ENCODE assay signal across 1 cellular context in the genomic region with DNA sequence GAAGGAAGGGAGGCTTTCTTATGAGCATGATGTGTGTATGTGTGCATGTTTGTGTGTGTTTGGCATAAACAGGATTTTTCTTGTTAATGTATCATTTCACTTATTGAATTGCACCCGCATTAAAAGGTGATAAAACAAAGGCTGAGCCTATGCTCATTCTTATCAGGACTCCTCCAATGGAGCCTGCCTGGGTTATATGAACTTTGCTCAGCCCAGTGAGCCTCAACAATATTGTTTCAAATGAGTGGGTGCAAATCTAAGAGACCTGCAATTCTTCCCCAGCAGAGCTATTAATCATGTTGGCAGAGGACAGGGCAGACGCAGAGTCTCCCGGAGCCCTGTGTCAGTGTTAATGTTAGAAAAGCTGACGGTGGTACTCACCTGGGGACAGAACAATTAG.
TF ChIP-seq lines count a peak whose summit lies in the region.

No MANE protein-coding gene starts in this region.

TF ChIP-seq in liver, 16 proteins besides CTCF, POLR2A, EP300 and RAD21 (continued from another document):
- TF ChIP-seq, protein P1, sequence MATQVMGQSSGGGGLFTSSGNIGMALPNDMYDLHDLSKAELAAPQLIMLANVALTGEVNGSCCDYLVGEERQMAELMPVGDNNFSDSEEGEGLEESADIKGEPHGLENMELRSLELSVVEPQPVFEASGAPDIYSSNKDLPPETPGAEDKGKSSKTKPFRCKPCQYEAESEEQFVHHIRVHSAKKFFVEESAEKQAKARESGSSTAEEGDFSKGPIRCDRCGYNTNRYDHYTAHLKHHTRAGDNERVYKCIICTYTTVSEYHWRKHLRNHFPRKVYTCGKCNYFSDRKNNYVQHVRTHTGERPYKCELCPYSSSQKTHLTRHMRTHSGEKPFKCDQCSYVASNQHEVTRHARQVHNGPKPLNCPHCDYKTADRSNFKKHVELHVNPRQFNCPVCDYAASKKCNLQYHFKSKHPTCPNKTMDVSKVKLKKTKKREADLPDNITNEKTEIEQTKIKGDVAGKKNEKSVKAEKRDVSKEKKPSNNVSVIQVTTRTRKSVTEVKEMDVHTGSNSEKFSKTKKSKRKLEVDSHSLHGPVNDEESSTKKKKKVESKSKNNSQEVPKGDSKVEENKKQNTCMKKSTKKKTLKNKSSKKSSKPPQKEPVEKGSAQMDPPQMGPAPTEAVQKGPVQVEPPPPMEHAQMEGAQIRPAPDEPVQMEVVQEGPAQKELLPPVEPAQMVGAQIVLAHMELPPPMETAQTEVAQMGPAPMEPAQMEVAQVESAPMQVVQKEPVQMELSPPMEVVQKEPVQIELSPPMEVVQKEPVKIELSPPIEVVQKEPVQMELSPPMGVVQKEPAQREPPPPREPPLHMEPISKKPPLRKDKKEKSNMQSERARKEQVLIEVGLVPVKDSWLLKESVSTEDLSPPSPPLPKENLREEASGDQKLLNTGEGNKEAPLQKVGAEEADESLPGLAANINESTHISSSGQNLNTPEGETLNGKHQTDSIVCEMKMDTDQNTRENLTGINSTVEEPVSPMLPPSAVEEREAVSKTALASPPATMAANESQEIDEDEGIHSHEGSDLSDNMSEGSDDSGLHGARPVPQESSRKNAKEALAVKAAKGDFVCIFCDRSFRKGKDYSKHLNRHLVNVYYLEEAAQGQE (IDR thresholded peaks at IDR 0.05), result no peak
- TF ChIP-seq, protein P2, sequence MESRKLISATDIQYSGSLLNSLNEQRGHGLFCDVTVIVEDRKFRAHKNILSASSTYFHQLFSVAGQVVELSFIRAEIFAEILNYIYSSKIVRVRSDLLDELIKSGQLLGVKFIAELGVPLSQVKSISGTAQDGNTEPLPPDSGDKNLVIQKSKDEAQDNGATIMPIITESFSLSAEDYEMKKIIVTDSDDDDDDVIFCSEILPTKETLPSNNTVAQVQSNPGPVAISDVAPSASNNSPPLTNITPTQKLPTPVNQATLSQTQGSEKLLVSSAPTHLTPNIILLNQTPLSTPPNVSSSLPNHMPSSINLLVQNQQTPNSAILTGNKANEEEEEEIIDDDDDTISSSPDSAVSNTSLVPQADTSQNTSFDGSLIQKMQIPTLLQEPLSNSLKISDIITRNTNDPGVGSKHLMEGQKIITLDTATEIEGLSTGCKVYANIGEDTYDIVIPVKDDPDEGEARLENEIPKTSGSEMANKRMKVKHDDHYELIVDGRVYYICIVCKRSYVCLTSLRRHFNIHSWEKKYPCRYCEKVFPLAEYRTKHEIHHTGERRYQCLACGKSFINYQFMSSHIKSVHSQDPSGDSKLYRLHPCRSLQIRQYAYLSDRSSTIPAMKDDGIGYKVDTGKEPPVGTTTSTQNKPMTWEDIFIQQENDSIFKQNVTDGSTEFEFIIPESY (IDR thresholded peaks at IDR 0.05), result no peak
- TF ChIP-seq HNF4A (conservative IDR thresholded peaks at IDR 0.05) (peak; percentile 27 to 49), NR2F2 (IDR thresholded peaks at IDR 0.05) (no peak), JUND (IDR thresholded peaks at IDR 0.05) (no peak), FOXA2 (IDR thresholded peaks at IDR 0.05) (no peak), SP1 (IDR thresholded peaks at IDR 0.05) (peak; percentile 29), EGR1 (IDR thresholded peaks at IDR 0.05; ENCODE audit: low read depth in 2 of 2) (peak in 1 of 2 donors; percentile 34)
- TF ChIP-seq, protein P3, sequence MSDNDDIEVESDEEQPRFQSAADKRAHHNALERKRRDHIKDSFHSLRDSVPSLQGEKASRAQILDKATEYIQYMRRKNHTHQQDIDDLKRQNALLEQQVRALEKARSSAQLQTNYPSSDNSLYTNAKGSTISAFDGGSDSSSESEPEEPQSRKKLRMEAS (IDR thresholded peaks at IDR 0.05), result peak; percentile 23
